In genomic region chr2:72132981-72133720, GRCh38 we compare ENCODE assay signal across 1 cellular context.
TF ChIP-seq lines count a peak whose summit lies in the region.

No MANE protein-coding gene starts in this region.

TF ChIP-seq in HepG2, 621 proteins besides CTCF, POLR2A, EP300 and RAD21 (continued from another document):
- TF ChIP-seq, protein P1, sequence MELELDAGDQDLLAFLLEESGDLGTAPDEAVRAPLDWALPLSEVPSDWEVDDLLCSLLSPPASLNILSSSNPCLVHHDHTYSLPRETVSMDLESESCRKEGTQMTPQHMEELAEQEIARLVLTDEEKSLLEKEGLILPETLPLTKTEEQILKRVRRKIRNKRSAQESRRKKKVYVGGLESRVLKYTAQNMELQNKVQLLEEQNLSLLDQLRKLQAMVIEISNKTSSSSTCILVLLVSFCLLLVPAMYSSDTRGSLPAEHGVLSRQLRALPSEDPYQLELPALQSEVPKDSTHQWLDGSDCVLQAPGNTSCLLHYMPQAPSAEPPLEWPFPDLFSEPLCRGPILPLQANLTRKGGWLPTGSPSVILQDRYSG (CRISPR knock-in tag; IDR thresholded peaks at IDR 0.05), result no peak
- no peak for TF ChIP-seq SP1 (IDR thresholded peaks at IDR 0.05)
- no peak for TF ChIP-seq SP1 (CRISPR knock-in tag; IDR thresholded peaks at IDR 0.05)
- TF ChIP-seq KAT7 (CRISPR knock-in tag; IDR thresholded peaks at IDR 0.05; ENCODE audit: borderline replicate concordance), result no peak
- no peak for TF ChIP-seq ARNT (IDR thresholded peaks at IDR 0.05)
- no peak for TF ChIP-seq ZNF562 (CRISPR knock-in tag; IDR thresholded peaks at IDR 0.05; ENCODE audit: borderline replicate concordance)
- TF ChIP-seq ISL2 (CRISPR knock-in tag; IDR thresholded peaks at IDR 0.05), result no peak
- TF ChIP-seq MEF2D (CRISPR knock-in tag; IDR thresholded peaks at IDR 0.05), result no peak
- TF ChIP-seq PLRG1 (conservative IDR thresholded peaks at IDR 0.05), result no peak
- no peak for TF ChIP-seq NR1H2 (CRISPR knock-in tag; IDR thresholded peaks at IDR 0.05; ENCODE audit: borderline replicate concordance, low read depth)
- no peak for TF ChIP-seq GZF1 (CRISPR knock-in tag; IDR thresholded peaks at IDR 0.05)
TF ChIP-seq in HepG2: peak in this region for 0.
